In genomic region chr13:44679602-44680001, GRCh38 we compare ENCODE assay signal across 24 cellular contexts.
"Had no signal": no experiment of that assay in that cellular context is flagged by ENCODE, and none has a peak within 500 bp of the region (broad histone marks: within the 10 kb centered on the region; RNA-seq: fewer than 3 reads in every experiment).

No MANE protein-coding gene starts in this region.

- ATAC-seq: heart left ventricle; lower lobe of right lung; psoas muscle; right lobe of liver; stimulated activated memory B cell treated with anti-CD40 and anti-IgM and Interleukin-4, amounts not matched to agents 10 μg/mL and 1 μg/mL and 100 μg/mL, for 72 hours had no signal

- H3K4me1 ChIP-seq: esophagus muscularis mucosa, left ventricle myocardium inferior, lower lobe of right lung, psoas muscle, right lobe of liver, spleen, testis, transverse colon had no signal

- H3K27me3 ChIP-seq: esophagus muscularis mucosa, heart left ventricle, right lobe of liver, spleen, testis, transverse colon had no signal

- H3K36me3 Mint-ChIP-seq: memory B cell; stimulated activated memory B cell treated with anti-CD40 and anti-IgM and Interleukin-4, amounts not matched to agents 10 μg/mL and 1 μg/mL and 100 μg/mL, for 72 hours had no signal

- H3K36me3 ChIP-seq: esophagus muscularis mucosa, heart left ventricle, left ventricle myocardium inferior, lower lobe of right lung, right lobe of liver, spleen, transverse colon had no signal

- H3K4me1 Mint-ChIP-seq: memory B cell, nephron had no signal

- H3K4me3 ChIP-seq: esophagus muscularis mucosa, heart left ventricle, left ventricle myocardium inferior, lower lobe of right lung, psoas muscle, right lobe of liver, spleen, testis, transverse colon had no signal

- H3K27me3 Mint-ChIP-seq: naive B cell; stimulated activated naive CD8-positive, alpha-beta T cell treated with anti-CD3 and anti-CD28 coated beads, Interleukin-15, Interleukin-2, amounts not matched to agents 100 ng/mL and 50 ng/mL, for 24 hours had no signal

- H3K9me3 ChIP-seq: esophagus muscularis mucosa, heart left ventricle, left ventricle myocardium inferior, lower lobe of right lung, psoas muscle, right lobe of liver, spleen, testis, transverse colon had no signal

- H3K4me3 Mint-ChIP-seq: memory B cell; naive B cell; nephron; stimulated activated memory B cell treated with anti-CD40 and anti-IgM and Interleukin-4, amounts not matched to agents 10 μg/mL and 1 μg/mL and 100 μg/mL, for 72 hours; stimulated activated naive CD8-positive, alpha-beta T cell treated with anti-CD3 and anti-CD28 coated beads, Interleukin-15, Interleukin-2, amounts not matched to agents 100 ng/mL and 50 ng/mL, for 24 hours had no signal

- H3K27ac ChIP-seq: esophagus muscularis mucosa, heart left ventricle, left ventricle myocardium inferior, lower lobe of right lung, psoas muscle, right lobe of liver, spleen, testis, transverse colon had no signal

- DNase-seq: caudate nucleus; cortex of kidney; effector memory CD4-positive, alpha-beta T cell; foreskin melanocyte; heart left ventricle; left ventricle myocardium inferior; lower lobe of right lung; midbrain; naive B cell; occipital lobe; psoas muscle; retina; right lobe of liver; spleen; stimulated activated CD4-positive, alpha-beta T cell treated with anti-CD3 and anti-CD28 coated beads, Interleukin-15, amount 100 ng/mL, for 24 hours; stimulated activated CD4-positive, alpha-beta T cell treated with anti-CD3 and anti-CD28 coated beads, Interleukin-1b, Interleukin-23, amount 100 ng/mL, for 48 hours; stimulated activated CD4-positive, alpha-beta T cell treated with anti-CD3 and anti-CD28 coated beads, Interleukin-4, amount 100 ng/mL, for 24 hours; testis; transverse colon had no signal

- H3K27ac Mint-ChIP-seq: memory B cell; naive B cell; nephron; stimulated activated memory B cell treated with anti-CD40 and anti-IgM and Interleukin-4, amounts not matched to agents 10 μg/mL and 1 μg/mL and 100 μg/mL, for 72 hours; stimulated activated naive CD8-positive, alpha-beta T cell treated with anti-CD3 and anti-CD28 coated beads, Interleukin-15, Interleukin-2, amounts not matched to agents 100 ng/mL and 50 ng/mL, for 24 hours had no signal
